In genomic region chr20:25012616-25013189, GRCh38 we compare ENCODE assay signal across 15 cellular contexts. TPM values are rescaled to one million over a fixed set of nuclear protein-coding genes. Genes with fewer than 3 reads are reported as not detected.
A peak's percentile ranks its signal among the peaks of the same experiment; 100 is the strongest.
DNase-seq lines count a peak whose midpoint lies in the region; ATAC-seq and TF ChIP-seq lines count a peak whose summit lies in the region.
"Had no signal": no experiment of that assay in that cellular context is flagged by ENCODE, and none has a peak within 500 bp of the region (broad histone marks: within the 10 kb centered on the region; RNA-seq: fewer than 3 reads in every experiment).

No MANE protein-coding gene starts in this region.

- no peaks in the 10 kb centered on the region for H3K9me3 ChIP-seq in HEK293 (ENCODE audit: control insufficient read depth, insufficient read depth, low read depth, low read length)
- no peaks in the 10 kb centered on the region for H3K9me3 ChIP-seq in skeletal muscle tissue (ENCODE audit: control insufficient read depth in 3 of 3, low read length in 3 of 3)
- H3K9me3 ChIP-seq: BE2C had no signal

- H3K36me3 ChIP-seq in HEK293 (ENCODE audit: control insufficient read depth in 2 of 2, insufficient read depth in 1 of 2, low read length in 2 of 2) (peaks cover 0 to 23% of the 10 kb centered on the region in 2 experiments; a peak in 1 of 3 replicates), skeletal muscle tissue (ENCODE audit: control insufficient read depth in 3 of 3, insufficient read depth in 3 of 3, low read length in 3 of 3) (peaks cover 74 to 84% (median 79%) of the 10 kb centered on the region in 3 donors)
- H3K36me3 ChIP-seq: BE2C had no signal

- no peak for TF ChIP-seq CTCF in C4-2B (conservative IDR thresholded peaks at IDR 0.05)
- TF ChIP-seq CTCF in HEK293 (tag by site-specific recombination; IDR thresholded peaks at IDR 0.05), result no peak

- H3K9ac ChIP-seq in skeletal muscle tissue (ENCODE audit: low read depth in 1 of 3, low read length in 3 of 3), result peak overlapping the region in 2 of 3 donors; percentile 13 to 76
- H3K9ac ChIP-seq: KMS-11 had no signal

- H3K4me3 ChIP-seq in HEK293 (ENCODE audit: low read depth, low read length), result no peak overlapping the region
- no peak overlapping the region for H3K4me3 ChIP-seq in skeletal muscle tissue (ENCODE audit: low read length in 3 of 3)

- no peaks in the 10 kb centered on the region for H3K27me3 ChIP-seq in skeletal muscle tissue (ENCODE audit: control insufficient read depth in 3 of 3, insufficient read depth in 3 of 3, low read length in 3 of 3)
- H3K27me3 ChIP-seq: BE2C had no signal

- H3K4me1 ChIP-seq in HEK293 (ENCODE audit: control insufficient read depth, insufficient read depth, low read length) (no peaks in the 10 kb centered on the region), skeletal muscle tissue (ENCODE audit: control insufficient read depth in 3 of 3, insufficient read depth in 3 of 3, low read length in 3 of 3) (peaks cover 21 to 55% (median 50%) of the 10 kb centered on the region in 3 donors)
- H3K4me1 ChIP-seq: BE2C had no signal

- CTCF ChIA-PET in HEK293 (lab: Yijun Ruan, JAX), result interaction anchor here (0.6 to 0.8 kb wide), 2 partner anchors 17 to 52 kb away, joined by 3 to 4 read pairs; no protein-coding TSS in a partner anchor

- DNase-seq in islet precursor cell (peak; percentile 24), NCI-H2107 (lab: John Stamatoyannopoulos, UW) (no peak)
- DNase-seq: BE2C; CD8-positive, alpha-beta memory T cell; DMS 273 treated with DMSO at 0.1 percent for 48 hours; NCI-H1092; NCI-H1694 treated with DMSO at 0.1 percent for 48 hours; NCI-H446; NCI-H748 treated with DMSO at 0.1 percent for 48 hours had no signal

- POLR2A ChIA-PET in HEK293 (lab: Yijun Ruan, JAX), result no interaction called here

- peak overlapping the region; percentile 52 for H3K27ac ChIP-seq in C4-2B
- H3K27ac ChIP-seq in HEK293 (ENCODE audit: extremely low read depth, low read depth, low read length), result no peak overlapping the region
- H3K27ac ChIP-seq in skeletal muscle tissue (ENCODE audit: low read depth, low read length), result no peak overlapping the region
- H3K27ac ChIP-seq: KMS-11 had no signal

- no peak for ATAC-seq in GM21737 (IDR thresholded peaks at IDR 0.05; ENCODE audit: unreplicated experiment)
- no peak for ATAC-seq in GM21786 (IDR thresholded peaks at IDR 0.05; ENCODE audit: unreplicated experiment)

TF ChIP-seq in HEK293, 187 proteins besides CTCF, POLR2A, EP300 and RAD21:
- no peak for TF ChIP-seq ZNF677 (tag by site-specific recombination; IDR thresholded peaks at IDR 0.05)
- no peak for TF ChIP-seq ZNF621 (tag by site-specific recombination; IDR thresholded peaks at IDR 0.05)
- TF ChIP-seq ATF2 (tag by site-specific recombination; IDR thresholded peaks at IDR 0.05; ENCODE audit: low read depth), result peak; percentile 36; the same call in 1 of the 2 replicates

RNA-seq across cellular contexts. Expression of gene APMAP, which starts 20.2 kb away (rescaled TPM):
- total RNA-seq in skeletal muscle tissue, result 41.2 TPM

RNA-seq across cellular contexts. Expression of gene ACSS1, which starts 45.2 kb away (rescaled TPM):
- total RNA-seq in skeletal muscle tissue, result 8.9 TPM
